ENCODE assay signal across 16 cellular contexts in the genomic region with DNA sequence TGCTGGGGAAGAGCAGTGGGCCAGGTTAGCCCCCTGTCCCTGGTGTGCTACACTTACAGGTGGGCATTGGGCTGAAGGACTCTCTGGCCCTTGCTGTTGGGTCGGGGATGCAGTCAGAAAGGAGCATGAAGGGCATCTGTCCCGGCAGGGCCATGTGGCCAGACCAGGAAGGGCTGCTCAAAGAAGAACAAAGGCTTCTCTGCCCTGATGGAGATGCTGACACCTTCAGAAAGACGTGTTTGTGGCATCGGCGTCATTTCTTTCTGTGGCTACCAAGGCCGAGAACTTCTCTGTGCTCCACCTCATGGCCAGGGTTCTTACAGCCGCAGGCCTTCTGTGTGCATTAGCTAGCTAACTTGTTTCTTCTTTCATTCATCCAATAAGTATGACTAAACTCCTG.
DNase-seq lines count a peak whose midpoint lies in the region; ATAC-seq and TF ChIP-seq lines count a peak whose summit lies in the region.
"Had no signal": no experiment of that assay in that cellular context is flagged by ENCODE, and none has a peak within 500 bp of the region (broad histone marks: within the 10 kb centered on the region; RNA-seq: fewer than 3 reads in every experiment).

No MANE protein-coding gene starts in this region.

- H3K27ac Mint-ChIP-seq in T-helper 17 cell: peak overlapping the region; percentile 69
- H3K27ac Mint-ChIP-seq in immature natural killer cell: peak overlapping the region; percentile 79 to 95 (median 90)
- peak overlapping the region; percentile 54 for H3K27ac Mint-ChIP-seq in stimulated activated naive B cell treated with anti-CD40 and anti-IgM and Interleukin-4, amounts not matched to agents 10 μg/mL and 1 μg/mL and 100 μg/mL, for 72 hours

- no peak overlapping the region for H3K9ac ChIP-seq in smooth muscle cell (ENCODE audit: low read depth)

- H3K4me2 ChIP-seq in smooth muscle cell: no peak overlapping the region
- H3K4me2 ChIP-seq: BLaER1 treated with 17β-estradiol and CSF1 and Interleukin-3, amounts not matched to agents 10 nM and 100 nM had no signal

- DNase-seq in activated gamma-delta T cell treated with Interleukin-2 at 50 U/mL for 16 hours: peak; percentile 15
- DNase-seq in activated gamma-delta T cell (lab: John Stamatoyannopoulos, UW): no peak
- DNase-seq in T-helper 17 cell: no peak
- DNase-seq in immature natural killer cell: peak; percentile 60 to 69 (median 67)
- no peak for DNase-seq in stimulated activated naive B cell treated with anti-CD40 and anti-IgM and Interleukin-4, amounts not matched to agents 10 μg/mL and 1 μg/mL and 100 μg/mL, for 72 hours
- no peak for DNase-seq in NCI-H748 (lab: John Stamatoyannopoulos, UW; ENCODE audit: unreplicated experiment)
- DNase-seq in smooth muscle cell (lab: John Stamatoyannopoulos, UW; ENCODE audit: unreplicated experiment): no peak
- DNase-seq in dorsolateral prefrontal cortex: no peak
- DNase-seq: COR-L47, DMS153, NCI-H187, NCI-H2171, NCI-H446, NCI-H82 had no signal

- intact Hi-C loops in dorsolateral prefrontal cortex (cut with DNase I): no loop called here

- H3K36me3 Mint-ChIP-seq in T-helper 17 cell (ENCODE audit: low read depth) (no peaks in the 10 kb centered on the region), immature natural killer cell (peaks cover 4 to 9% (median 5%) of the 10 kb centered on the region in 3 donors)
- H3K36me3 Mint-ChIP-seq in stimulated activated naive B cell treated with anti-CD40 and anti-IgM and Interleukin-4, amounts not matched to agents 10 μg/mL and 1 μg/mL and 100 μg/mL, for 72 hours: peaks cover 9 to 19% of the 10 kb centered on the region in 2 donors

- no peaks in the 10 kb centered on the region for H3K4me1 ChIP-seq in smooth muscle cell (ENCODE audit: low read depth)
- H3K4me1 ChIP-seq: HAP-1 had no signal

- no peaks in the 10 kb centered on the region for H3K36me3 ChIP-seq in smooth muscle cell (ENCODE audit: low read depth)
- H3K36me3 ChIP-seq: HAP-1 had no signal

- H3F3A ChIP-seq in smooth muscle cell (ENCODE audit: low read depth): no peaks in the 10 kb centered on the region

- WGBS in smooth muscle cell (ENCODE audit: low lambda C conversion rate): 78% methylated on average over 7 of the region's 7 CpGs

- H3K27me3 Mint-ChIP-seq in T-helper 17 cell (no peaks in the 10 kb centered on the region), immature natural killer cell (ENCODE audit: low read depth in 3 of 3) (peaks cover 0 to 3% (median 2%) of the 10 kb centered on the region in 3 donors)
- H3K27me3 Mint-ChIP-seq in stimulated activated naive B cell treated with anti-CD40 and anti-IgM and Interleukin-4, amounts not matched to agents 10 μg/mL and 1 μg/mL and 100 μg/mL, for 72 hours: no peaks in the 10 kb centered on the region

- TF ChIP-seq CTCF in smooth muscle cell (IDR thresholded peaks at IDR 0.05; ENCODE audit: borderline replicate concordance, insufficient read depth, poor library complexity, severe bottlenecking): no peak
- TF ChIP-seq CTCF in dorsolateral prefrontal cortex (IDR thresholded peaks at IDR 0.05 in 54 of 56, conservative IDR thresholded peaks at IDR 0.05 in 2 of 56; ENCODE audit: low read depth in 1 of 56, partially characterized antibody in 56 of 56): no peak

- H3K27me3 ChIP-seq in smooth muscle cell (ENCODE audit: low read depth) (no peaks in the 10 kb centered on the region), dorsolateral prefrontal cortex (no peaks in the 10 kb centered on the region)
- H3K27me3 ChIP-seq: BLaER1 treated with 17β-estradiol and CSF1 and Interleukin-3, amounts not matched to agents 10 nM and 100 nM had no signal

- H3K4me1 Mint-ChIP-seq in T-helper 17 cell (peaks cover 25% of the 10 kb centered on the region), immature natural killer cell (peaks cover 20 to 46% of the 10 kb centered on the region in 2 donors)
- H3K4me1 Mint-ChIP-seq in stimulated activated naive B cell treated with anti-CD40 and anti-IgM and Interleukin-4, amounts not matched to agents 10 μg/mL and 1 μg/mL and 100 μg/mL, for 72 hours: peaks cover 6% of the 10 kb centered on the region in 2 donors

- no peak overlapping the region for H3K27ac ChIP-seq in smooth muscle cell (ENCODE audit: low read depth)
- no peak overlapping the region for H3K27ac ChIP-seq in dorsolateral prefrontal cortex

- H3K4me3 ChIP-seq in smooth muscle cell: no peak overlapping the region
- no peak overlapping the region for H3K4me3 ChIP-seq in dorsolateral prefrontal cortex
- H3K4me3 ChIP-seq: BLaER1 treated with 17β-estradiol and CSF1 and Interleukin-3, amounts not matched to agents 10 nM and 100 nM; HAP-1 had no signal

- ATAC-seq in T-helper 17 cell: no peak
- no peak for ATAC-seq in stimulated activated naive B cell treated with anti-CD40 and anti-IgM and Interleukin-4, amounts not matched to agents 10 μg/mL and 1 μg/mL and 100 μg/mL, for 72 hours (replicated peaks)

- H3K9me3 Mint-ChIP-seq in immature natural killer cell: no peaks in the 10 kb centered on the region
- no peaks in the 10 kb centered on the region for H3K9me3 Mint-ChIP-seq in stimulated activated naive B cell treated with anti-CD40 and anti-IgM and Interleukin-4, amounts not matched to agents 10 μg/mL and 1 μg/mL and 100 μg/mL, for 72 hours

- H4K20me1 ChIP-seq in smooth muscle cell (ENCODE audit: low read depth): peaks cover 8% of the 10 kb centered on the region

- no peaks in the 10 kb centered on the region for H3K79me2 ChIP-seq in smooth muscle cell (ENCODE audit: low read depth)

- no peak overlapping the region for H3K4me3 Mint-ChIP-seq in T-helper 17 cell
- peak overlapping the region; percentile 3 to 60 (median 38) for H3K4me3 Mint-ChIP-seq in immature natural killer cell
- no peak overlapping the region for H3K4me3 Mint-ChIP-seq in stimulated activated naive B cell treated with anti-CD40 and anti-IgM and Interleukin-4, amounts not matched to agents 10 μg/mL and 1 μg/mL and 100 μg/mL, for 72 hours

- no peak overlapping the region for H2AFZ ChIP-seq in smooth muscle cell (ENCODE audit: low read depth)

- H3K9me3 ChIP-seq in T-helper 17 cell (ENCODE audit: control insufficient read depth, low read length, poor library complexity, severe bottlenecking) (no peaks in the 10 kb centered on the region), smooth muscle cell (replicated peaks; ENCODE audit: low read depth) (no peaks in the 10 kb centered on the region)
- H3K9me3 ChIP-seq: BLaER1 treated with 17β-estradiol and CSF1 and Interleukin-3, amounts not matched to agents 10 nM and 100 nM; HAP-1 had no signal

Comparison
In these comparisons a context has a peak if more than half of its experiments do, and no peak if none do; other contexts are left out.
1. DNase-seq: peak in activated gamma-delta T cell treated with Interleukin-2 at 50 U/mL for 16 hours (single experiment) and immature natural killer cell (3 of 3); none in activated gamma-delta T cell (single experiment), T-helper 17 cell (0 of 3), stimulated activated naive B cell treated with anti-CD40 and anti-IgM and Interleukin-4, amounts not matched to agents 10 μg/mL and 1 μg/mL and 100 μg/mL, for 72 hours (single experiment), NCI-H748 (single experiment), smooth muscle cell (single experiment) and dorsolateral prefrontal cortex (0 of 10).
2. H3K4me3 Mint-ChIP-seq: peak in immature natural killer cell (5 of 5); none in T-helper 17 cell (single experiment) and stimulated activated naive B cell treated with anti-CD40 and anti-IgM and Interleukin-4, amounts not matched to agents 10 μg/mL and 1 μg/mL and 100 μg/mL, for 72 hours (0 of 2).
3. Peak in every context shown above with its lines, with median percentiles within 50 percentile points of each other: H3K27ac Mint-ChIP-seq.